In the genomic region with DNA sequence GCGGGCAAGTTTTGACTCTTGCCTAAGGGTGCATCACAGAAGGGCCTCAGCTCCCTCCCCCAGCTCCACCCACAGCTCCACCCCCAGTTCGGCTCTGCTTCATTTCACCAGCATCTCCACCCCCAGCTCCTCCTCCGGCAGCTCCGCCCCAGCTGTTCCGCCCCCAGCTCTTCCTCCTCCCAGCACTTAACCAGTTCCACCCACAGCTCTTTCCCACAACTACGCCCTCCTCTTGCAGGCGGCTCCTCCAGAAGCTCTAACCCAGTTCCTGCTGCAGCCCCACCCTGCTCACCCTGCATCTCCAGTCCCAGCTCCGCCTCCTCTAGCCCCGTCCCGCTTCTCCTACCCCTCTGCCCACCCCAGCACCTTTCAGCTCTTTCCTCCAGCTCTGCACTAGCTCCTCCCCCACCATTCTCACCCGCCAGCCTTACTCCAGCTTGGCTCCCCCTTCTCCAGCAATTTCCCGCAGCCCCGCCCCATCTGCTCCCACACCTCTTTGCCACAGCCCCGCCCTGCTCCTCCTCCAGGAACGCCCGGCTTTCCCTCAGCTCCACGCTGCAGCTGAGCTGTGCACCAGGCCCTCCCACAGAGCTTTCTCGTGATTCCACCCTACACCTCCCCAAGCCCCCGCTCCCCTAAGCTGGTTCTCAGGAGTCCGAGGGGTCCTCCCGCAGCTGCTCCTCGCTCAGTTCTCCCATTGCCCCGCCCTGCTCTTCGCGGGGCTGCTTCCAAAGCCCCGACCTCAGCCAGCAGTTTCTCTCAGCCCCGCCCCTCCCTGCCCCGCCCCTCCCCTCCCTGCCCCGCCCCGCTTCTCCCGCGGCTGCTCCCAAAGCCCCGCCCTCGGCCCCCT, we compare ENCODE assay signal across 8 cellular contexts. TPM values are rescaled to one million over a fixed set of nuclear protein-coding genes. Genes with fewer than 3 reads are reported as not detected.
DNase-seq lines count a peak whose midpoint lies in the region; ATAC-seq and TF ChIP-seq lines count a peak whose summit lies in the region.

No MANE protein-coding gene starts in this region.

- ATAC-seq in HG02763 (IDR thresholded peaks at IDR 0.05; ENCODE audit: unreplicated experiment), result peak; percentile 37
- ATAC-seq in left cardiac atrium, result peak; percentile 71 to 75
- peak; percentile 76 for ATAC-seq in upper lobe of right lung

- WGBS in prostate gland, result 2% methylated on average over 32 of the region's 34 CpGs

- peak overlapping the region; percentile 82 to 87 for H3K27ac ChIP-seq in prostate gland
- peak overlapping the region; percentile 55 for H3K27ac ChIP-seq in upper lobe of right lung

- intact Hi-C loops in left cardiac atrium (cut with DNase I), result no loop called here
- intact Hi-C loops in prostate gland (cut with DNase I), result no loop called here
- intact Hi-C loops in upper lobe of right lung (cut with DNase I), result no loop called here

- peaks cover 8% of the 10 kb centered on the region for H3K4me1 ChIP-seq in adipocyte (ENCODE audit: control insufficient read depth, insufficient read depth, low read length)
- H3K4me1 ChIP-seq in prostate gland (replicated peaks), result no peaks in the 10 kb centered on the region
- H3K4me1 ChIP-seq in upper lobe of right lung, result peaks cover 3% of the 10 kb centered on the region

- H3K9ac ChIP-seq in adipocyte (ENCODE audit: low read length), result no peak overlapping the region

- TF ChIP-seq CTCF in GM12864 (IDR thresholded peaks at IDR 0.05; ENCODE audit: low read depth, low read length, missing control alignments) (no peak), prostate gland (IDR thresholded peaks at IDR 0.05) (no peak), upper lobe of right lung (IDR thresholded peaks at IDR 0.05) (no peak)

- H3K36me3 ChIP-seq in adipocyte (ENCODE audit: control insufficient read depth, insufficient read depth, low read length, severe bottlenecking) (peaks cover 3% of the 10 kb centered on the region), prostate gland (no peaks in the 10 kb centered on the region), upper lobe of right lung (no peaks in the 10 kb centered on the region)

- H3K4me3 ChIP-seq in GM12864 (ENCODE audit: low read depth, low read length), result peak overlapping the region; percentile 59
- peak overlapping the region; percentile 75 for H3K4me3 ChIP-seq in adipocyte (ENCODE audit: low read length)
- peak overlapping the region; percentile 30 to 48 for H3K4me3 ChIP-seq in prostate gland
- H3K4me3 ChIP-seq in upper lobe of right lung, result peak overlapping the region; percentile 47

- no peak for TF ChIP-seq POLR2A in prostate gland (IDR thresholded peaks at IDR 0.05)

- no peaks in the 10 kb centered on the region for H3K9me3 ChIP-seq in adipocyte (ENCODE audit: control insufficient read depth, low read length)
- H3K9me3 ChIP-seq in prostate gland, result no peaks in the 10 kb centered on the region
- no peaks in the 10 kb centered on the region for H3K9me3 ChIP-seq in upper lobe of right lung

- H3K27me3 ChIP-seq in adipocyte (replicated peaks; ENCODE audit: control insufficient read depth, insufficient read depth, low read length) (no peaks in the 10 kb centered on the region), prostate gland (replicated peaks; ENCODE audit: insufficient read depth) (no peaks in the 10 kb centered on the region), upper lobe of right lung (no peaks in the 10 kb centered on the region)

- DNase-seq in GM12864 (ENCODE audit: low read depth), result peak; percentile 88
- peak; percentile 70 for DNase-seq in NCI-H1417 treated with DMSO at 0.1 percent for 48 hours (lab: John Stamatoyannopoulos, UW)
- peak; percentile 92 for DNase-seq in SW480 (ENCODE audit: low spot score)
- DNase-seq in adipocyte (ENCODE audit: low read depth), result peak; percentile 89
- peak; percentile 91 for DNase-seq in left cardiac atrium
- peak; percentile 85 for DNase-seq in prostate gland (ENCODE audit: low spot score)
- peak; percentile 94 for DNase-seq in upper lobe of right lung

RNA-seq across cellular contexts. Expression of a gene that starts 1.3 kb away (rescaled TPM):
- total RNA-seq in left cardiac atrium, result 10 to 100 TPM; 20.0 to 23.6 TPM
- total RNA-seq in prostate gland, result 10 to 100 TPM; 13.9 to 17.7 TPM
- 15.8 TPM for total RNA-seq in upper lobe of right lung

RNA-seq across cellular contexts. Expression of a gene that starts 10.2 kb away (rescaled TPM):
- total RNA-seq in left cardiac atrium, result not detected
- under 1 TPM; 0.50 to 0.74 TPM for total RNA-seq in prostate gland
- total RNA-seq in upper lobe of right lung, result not detected

RNA-seq across cellular contexts. Expression of a gene that starts 34.4 kb away (rescaled TPM):
- total RNA-seq in left cardiac atrium, result 10 to 100 TPM; 65.9 to 75.6 TPM
- 10 to 100 TPM; 47.4 to 82.9 TPM for total RNA-seq in prostate gland
- 113 TPM for total RNA-seq in upper lobe of right lung

RNA-seq across cellular contexts. Expression of a gene that starts 47.8 kb away (rescaled TPM):
- total RNA-seq in left cardiac atrium, result not detected
- 10 to 100 TPM in 1 of 2 donors, not detected in 1; 11.2 TPM for total RNA-seq in prostate gland
- not detected for total RNA-seq in upper lobe of right lung

RNA-seq across cellular contexts. Expression of a gene that starts 55.6 kb away (rescaled TPM):
- total RNA-seq in left cardiac atrium (not detected), prostate gland (not detected), upper lobe of right lung (not detected)

Comparison
In these comparisons a context has a peak if more than half of its experiments do, and no peak if none do; other contexts are left out.
1. Peak in every context shown above with its lines: DNase-seq, ATAC-seq, H3K4me3 ChIP-seq and H3K27ac ChIP-seq.